In genomic region chr5:663436-664342, GRCh38 we compare ENCODE assay signal across 17 cellular contexts. TPM values are rescaled to one million over a fixed set of nuclear protein-coding genes. Genes with fewer than 3 reads are reported as not detected.
DNase-seq lines count a peak whose midpoint lies in the region; ATAC-seq and TF ChIP-seq lines count a peak whose summit lies in the region.
"Had no signal": no experiment of that assay in that cellular context is flagged by ENCODE, and none has a peak within 500 bp of the region (broad histone marks: within the 10 kb centered on the region; RNA-seq: fewer than 3 reads in every experiment).

No MANE protein-coding gene starts in this region.

- H3K4ac ChIP-seq in neuronal stem cell (ENCODE audit: low read length), result no peak overlapping the region

- H4K91ac ChIP-seq in neuronal stem cell (ENCODE audit: low read depth, low read length, poor library complexity), result no peak overlapping the region

- no peak overlapping the region for H4K8ac ChIP-seq in neuronal stem cell (ENCODE audit: low read depth, low read length)

- no TSS peak for BruUV-seq in OCI-LY7 (replicated peaks; lab: Mats Ljungman, UMichigan)

- no peak for DNase-seq in DND-41
- peak; percentile 69 for DNase-seq in NCI-H345 treated with DMSO at 0.1 percent for 48 hours (lab: John Stamatoyannopoulos, UW; ENCODE audit: unreplicated experiment)
- DNase-seq in neuronal stem cell (ENCODE audit: low spot score), result no peak
- DNase-seq in activated naive CD4-positive, alpha-beta T cell treated with anti-CD3 and anti-CD28 coated beads, Interleukin-2, amount 50 U/mL, for 16 hours, result no peak
- no peak for DNase-seq in uterus
- DNase-seq in OCI-LY7 (ENCODE audit: low spot score), result no peak
- DNase-seq in CD1c-positive myeloid dendritic cell (ENCODE audit: extremely low spot score), result no peak
- DNase-seq: activated T-cell treated with anti-CD3 and anti-CD28 coated beads, Interleukin-2, amount 50 U/mL, for 48 hours; central memory CD4-positive, alpha-beta T cell; NCI-H187 treated with DMSO at 0.1 percent for 48 hours; NCI-H748 treated with DMSO at 0.1 percent for 48 hours; stimulated activated CD4-positive, alpha-beta T cell treated with anti-CD3 and anti-CD28 coated beads, Interleukin-1b, Interleukin-23, amount 100 ng/mL, for 48 hours; SW 1271 had no signal

- H2BK15ac ChIP-seq in neuronal stem cell (ENCODE audit: low read length), result no peak overlapping the region

- no peak overlapping the region for H2BK120ac ChIP-seq in neuronal stem cell (ENCODE audit: low read depth, low read length)

- H3K36me3 ChIP-seq in DND-41 (ENCODE audit: insufficient read depth, low read length) (peaks cover 83% of the 10 kb centered on the region), gastroesophageal sphincter (peaks cover 0 to 77% of the 10 kb centered on the region in 2 donors), neuronal stem cell (replicated peaks in 1 of 2; ENCODE audit: control insufficient read depth in 2 of 2, insufficient read depth in 2 of 2, low read length in 2 of 2) (peaks cover 56 to 90% of the 10 kb centered on the region in 2 donors), uterus (no peaks in the 10 kb centered on the region), OCI-LY7 (ENCODE audit: insufficient read depth, low read length) (peaks cover 33% of the 10 kb centered on the region)

- peaks cover 6% of the 10 kb centered on the region; the same call in 1 of the 2 replicates for H4K20me1 ChIP-seq in DND-41 (ENCODE audit: insufficient read depth, low read length)
- no peaks in the 10 kb centered on the region for H4K20me1 ChIP-seq in OCI-LY7 (ENCODE audit: insufficient read depth, low read length)

- H3K4me3 ChIP-seq in DND-41 (ENCODE audit: low read depth in 1 of 2, low read length in 2 of 2), result no peak overlapping the region
- H3K4me3 ChIP-seq in gastroesophageal sphincter, result no peak overlapping the region
- H3K4me3 ChIP-seq in neuronal stem cell (ENCODE audit: low read length in 2 of 2), result peak overlapping the region in 1 of 2 donors; percentile 20
- H3K4me3 ChIP-seq in uterus, result no peak overlapping the region
- no peak overlapping the region for H3K4me3 ChIP-seq in OCI-LY7 (ENCODE audit: low read depth, low read length, poor library complexity, severe bottlenecking)
- H3K4me3 ChIP-seq: GM23338, suprapubic skin had no signal

- H3K14ac ChIP-seq in neuronal stem cell (ENCODE audit: low read length), result no peak overlapping the region

- POLR2A ChIA-PET in OCI-LY7 (lab: Charles Lee), result no interaction called here

- intact Hi-C loops in uterus (cut with DNase I; ENCODE audit: low total_unique reads), result no loop called here
- intact Hi-C loops in OCI-LY7 (cut with micrococcal nuclease; ENCODE audit: unreplicated experiment), result no loop called here

- H3K4me2 ChIP-seq in DND-41 (ENCODE audit: insufficient read depth, low read length), result no peak overlapping the region
- H3K4me2 ChIP-seq in neuronal stem cell (ENCODE audit: insufficient read depth, low read length, poor library complexity, severe bottlenecking), result no peak overlapping the region
- no peak overlapping the region for H3K4me2 ChIP-seq in OCI-LY7 (ENCODE audit: low read length)
- H3K4me2 ChIP-seq: GM23338 had no signal

- H2AFZ ChIP-seq in DND-41 (ENCODE audit: low read depth, low read length) (no peak overlapping the region), neuronal stem cell (ENCODE audit: low read length) (no peak overlapping the region), OCI-LY7 (ENCODE audit: low read length) (no peak overlapping the region)
- H2AFZ ChIP-seq: GM23338 had no signal

- no peak overlapping the region for H3K27ac ChIP-seq in DND-41 (ENCODE audit: low read length)
- H3K27ac ChIP-seq in gastroesophageal sphincter, result no peak overlapping the region
- no peak overlapping the region for H3K27ac ChIP-seq in neuronal stem cell (replicated peaks; ENCODE audit: low read length)
- H3K27ac ChIP-seq in uterus, result no peak overlapping the region
- no peak overlapping the region for H3K27ac ChIP-seq in OCI-LY7 (ENCODE audit: low read depth, low read length, poor library complexity, severe bottlenecking)
- H3K27ac ChIP-seq: suprapubic skin had no signal

- TF ChIP-seq CTCF in DND-41 (IDR thresholded peaks at IDR 0.05; ENCODE audit: borderline replicate concordance, extremely low read depth, low read length, poor library complexity, severe bottlenecking), result no peak
- no peak for TF ChIP-seq CTCF in gastroesophageal sphincter (IDR thresholded peaks at IDR 0.05)
- no peak for TF ChIP-seq CTCF in uterus (IDR thresholded peaks at IDR 0.05)
- TF ChIP-seq CTCF in OCI-LY7 (conservative IDR thresholded peaks at IDR 0.05; ENCODE audit: low read length), result no peak

- 0 out of 3 replicates have a peak, but pooled peaks have one; percentile 20 for ATAC-seq in DND-41 (ENCODE audit: insufficient read depth, low read depth)
- ATAC-seq in gastroesophageal sphincter, result peak; percentile 25
- ATAC-seq: GM23338; naive thymus-derived CD8-positive, alpha-beta T cell had no signal

- H3K9ac ChIP-seq in DND-41 (ENCODE audit: low read depth, low read length), result no peak overlapping the region
- no peak overlapping the region for H3K9ac ChIP-seq in neuronal stem cell (ENCODE audit: low read depth, low read length, poor library complexity)

- H2AK5ac ChIP-seq in neuronal stem cell (ENCODE audit: low read depth, low read length), result no peak overlapping the region

- WGBS in gastroesophageal sphincter (ENCODE audit: low coverage in 1 of 2), 2 donors, result 100% methylated on average over 3 of the region's 38 CpGs; no CpG with 5 or more reads in 1 of the 2 donors
- WGBS in neuronal stem cell (ENCODE audit: extremely low coverage in 2 of 2, insufficient read length in 2 of 2, insufficient replicate concordance in 1 of 2), 2 donors, result no CpG with 5 or more reads among the region's 38 CpGs

- H3K9me2 ChIP-seq in OCI-LY7 (ENCODE audit: insufficient read depth, low read length), result no peaks in the 10 kb centered on the region

- TF ChIP-seq POLR2A in gastroesophageal sphincter (IDR thresholded peaks at IDR 0.05) (no peak), uterus (IDR thresholded peaks at IDR 0.05) (no peak)

- H3K79me1 ChIP-seq in neuronal stem cell (ENCODE audit: low read depth, low read length), result peaks cover 5% of the 10 kb centered on the region

- CTCF ChIA-PET in OCI-LY7 (lab: Charles Lee; ENCODE audit: unreplicated experiment), result no interaction called here

- TF ChIP-seq EP300 in gastroesophageal sphincter (IDR thresholded peaks at IDR 0.05), result no peak

- peak overlapping the region; percentile 22 for H2BK12ac ChIP-seq in neuronal stem cell (ENCODE audit: low read length)

- H3K27me3 ChIP-seq in DND-41 (ENCODE audit: insufficient read depth, low read length, poor library complexity) (no peaks in the 10 kb centered on the region), gastroesophageal sphincter (no peaks in the 10 kb centered on the region), neuronal stem cell (ENCODE audit: control insufficient read depth in 3 of 3, insufficient read depth in 3 of 3, low read depth in 1 of 3, low read length in 3 of 3) (no peaks in the 10 kb centered on the region), uterus (no peaks in the 10 kb centered on the region)
- H3K27me3 ChIP-seq: suprapubic skin had no signal

- H3K79me2 ChIP-seq in DND-41 (ENCODE audit: insufficient read depth, low read length), result no peaks in the 10 kb centered on the region
- H3K79me2 ChIP-seq in OCI-LY7 (ENCODE audit: insufficient read depth, low read depth, low read length), result no peaks in the 10 kb centered on the region

- H3K9me3 ChIP-seq in DND-41 (ENCODE audit: insufficient read depth, low read length, severe bottlenecking), result no peaks in the 10 kb centered on the region
- no peaks in the 10 kb centered on the region for H3K9me3 ChIP-seq in gastroesophageal sphincter
- peaks cover 9 to 19% of the 10 kb centered on the region in 2 donors for H3K9me3 ChIP-seq in neuronal stem cell (replicated peaks in 1 of 2; ENCODE audit: control insufficient read depth in 2 of 2, insufficient read depth in 1 of 2, low read depth in 1 of 2, low read length in 2 of 2)
- H3K9me3 ChIP-seq in uterus, result no peaks in the 10 kb centered on the region
- H3K9me3 ChIP-seq in OCI-LY7 (ENCODE audit: low read length), result no peaks in the 10 kb centered on the region
- H3K9me3 ChIP-seq: suprapubic skin had no signal

- H3K4me1 ChIP-seq in DND-41 (ENCODE audit: insufficient read depth, low read length) (no peaks in the 10 kb centered on the region), gastroesophageal sphincter (peaks cover 0 to 24% (median under 1%) of the 10 kb centered on the region in 3 donors), neuronal stem cell (ENCODE audit: control insufficient read depth in 2 of 2, insufficient read depth in 1 of 2, low read depth in 1 of 2, low read length in 2 of 2) (peaks cover 0 to 4% of the 10 kb centered on the region in 2 donors), uterus (no peaks in the 10 kb centered on the region), OCI-LY7 (ENCODE audit: insufficient read depth, low read length, poor library complexity, severe bottlenecking) (no peaks in the 10 kb centered on the region)

- H2BK5ac ChIP-seq in neuronal stem cell (ENCODE audit: low read length), result no peak overlapping the region

- no peak overlapping the region for H3K23ac ChIP-seq in neuronal stem cell (ENCODE audit: low read depth, low read length, poor library complexity)

- H3K18ac ChIP-seq in neuronal stem cell (ENCODE audit: low read length), result no peak overlapping the region

RNA-seq across cellular contexts. Expression of gene TPPP, which starts 29.5 kb away (rescaled TPM):
- 10 to 100 TPM; 13.3 to 42.8 (median 32.0) TPM for total RNA-seq in gastroesophageal sphincter
- polyA plus RNA-seq in neuronal stem cell (2013, experiment 1 of 2), result 2.2 TPM
- polyA plus RNA-seq in neuronal stem cell (2013, experiment 2 of 2), result 2.1 TPM
- total RNA-seq in uterus, result 1 to 10 TPM in 2 of 4 donors, under 1 TPM in 2; 0.26 to 8.0 (median 1.0) TPM
- total RNA-seq in OCI-LY7 (2014; rRNA removed; shearing (Covaris generic)), result not detected in 2 replicates
- not detected in 2 replicates for total RNA-seq in OCI-LY7 (2022)

RNA-seq across cellular contexts. Expression of gene CEP72, which starts 51.5 kb away (rescaled TPM):
- 1 to 10 TPM; 2.1 to 8.7 (median 3.8) TPM for total RNA-seq in gastroesophageal sphincter
- polyA plus RNA-seq in neuronal stem cell (2013, experiment 1 of 2), result 6.8 TPM
- 6.1 TPM for polyA plus RNA-seq in neuronal stem cell (2013, experiment 2 of 2)
- 10 to 100 TPM in 1 of 4 donors, 1 to 10 TPM in 2, under 1 TPM in 1; 0.26 to 11.9 (median 4.9) TPM for total RNA-seq in uterus
- total RNA-seq in OCI-LY7 (2014; rRNA removed; shearing (Covaris generic)), result 26.9 and 27.2 TPM in 2 replicates
- total RNA-seq in OCI-LY7 (2022), result 41.1 and 42.7 TPM in 2 replicates
